ENCODE assay signal across 16 cellular contexts in genomic region chr3:8524656-8525399, GRCh38. TPM values are rescaled to one million over a fixed set of nuclear protein-coding genes. Genes with fewer than 3 reads are reported as not detected.
DNase-seq lines count a peak whose midpoint lies in the region; ATAC-seq, FAIRE-seq and TF ChIP-seq lines count a peak whose summit lies in the region.
"Had no signal": no experiment of that assay in that cellular context is flagged by ENCODE, and none has a peak within 500 bp of the region (broad histone marks: within the 10 kb centered on the region; RNA-seq: fewer than 3 reads in every experiment).

No MANE protein-coding gene starts in this region.

- no peak overlapping the region for H3K4me3 ChIP-seq in CD4-positive, CD25-positive, alpha-beta regulatory T cell (ENCODE audit: low read depth, low read length)
- no peak overlapping the region for H3K4me3 ChIP-seq in keratinocyte (ENCODE audit: control insufficient read depth in 2 of 3, extremely low read depth in 1 of 3, insufficient read depth in 2 of 3, low read depth in 1 of 3, low read length in 3 of 3)

- FAIRE-seq in keratinocyte (lab: Jason Lieb, UNC) = peak; percentile 36

- H3K4me3 Mint-ChIP-seq in CD4-positive, CD25-positive, alpha-beta regulatory T cell = no peak overlapping the region
- H3K4me3 Mint-ChIP-seq: activated CD8-positive, alpha-beta T cell treated with anti-CD3 and anti-CD28 coated beads for 36 hours; HFFc6; memory B cell had no signal

- no peak overlapping the region for H3K4me2 ChIP-seq in keratinocyte (ENCODE audit: control insufficient read depth, extremely low read depth, insufficient read depth, low read depth, low read length)

- no peaks in the 10 kb centered on the region for H3K79me2 ChIP-seq in keratinocyte (ENCODE audit: control insufficient read depth, insufficient read depth, low read length)

- H3K9me3 ChIP-seq in CD4-positive, CD25-positive, alpha-beta regulatory T cell (ENCODE audit: control insufficient read depth in 2 of 2, low read length in 2 of 2) = no peaks in the 10 kb centered on the region
- no peaks in the 10 kb centered on the region for H3K9me3 ChIP-seq in keratinocyte (ENCODE audit: control insufficient read depth, low read depth, low read length)

- no peaks in the 10 kb centered on the region for H3K36me3 ChIP-seq in CD4-positive, CD25-positive, alpha-beta regulatory T cell (ENCODE audit: control insufficient read depth, insufficient read depth, low read length)
- no peaks in the 10 kb centered on the region for H3K36me3 ChIP-seq in keratinocyte (ENCODE audit: control insufficient read depth in 2 of 2, extremely low read depth in 1 of 2, insufficient read depth in 2 of 2, low read length in 2 of 2)

- intact Hi-C loops in left colon (cut with DNase I, micrococcal nuclease) = no loop called here

- no peak overlapping the region for H3K9ac ChIP-seq in keratinocyte (ENCODE audit: control insufficient read depth, extremely low read depth, insufficient read depth, low read length)

- H3K4me1 ChIP-seq in CD4-positive, CD25-positive, alpha-beta regulatory T cell (ENCODE audit: control insufficient read depth, insufficient read depth, low read length, poor library complexity, severe bottlenecking) = peaks cover 11% of the 10 kb centered on the region
- H3K4me1 ChIP-seq in keratinocyte (ENCODE audit: control insufficient read depth, extremely low read depth, insufficient read depth, low read length) = peaks cover 9% of the 10 kb centered on the region

- no peaks in the 10 kb centered on the region for H3K27me3 ChIP-seq in CD4-positive, CD25-positive, alpha-beta regulatory T cell (ENCODE audit: control insufficient read depth, insufficient read depth, low read length)
- H3K27me3 ChIP-seq in keratinocyte (ENCODE audit: control insufficient read depth, extremely low read depth, insufficient read depth, low read length) = no peaks in the 10 kb centered on the region

- no peak overlapping the region for H2AFZ ChIP-seq in keratinocyte (ENCODE audit: control insufficient read depth, low read length)

- H3K27ac ChIP-seq in CD4-positive, CD25-positive, alpha-beta regulatory T cell (ENCODE audit: insufficient read depth, low read length, poor library complexity, severe bottlenecking) = no peak overlapping the region
- H3K27ac ChIP-seq in keratinocyte (ENCODE audit: control insufficient read depth, insufficient read depth, low read length) = no peak overlapping the region
- H3K27ac ChIP-seq: epithelial cell of prostate had no signal

- peak overlapping the region in 2 of 3 donors; percentile 38 to 68 for H3K27ac Mint-ChIP-seq in CD4-positive, CD25-positive, alpha-beta regulatory T cell
- H3K27ac Mint-ChIP-seq: activated CD8-positive, alpha-beta T cell treated with anti-CD3 and anti-CD28 coated beads for 36 hours; HFFc6; memory B cell had no signal

- no peak for TF ChIP-seq CTCF in keratinocyte (optimal IDR thresholded peaks at IDR 0.05 in 1 of 3, IDR thresholded peaks at IDR 0.05 in 1 of 3, conservative IDR thresholded peaks at IDR 0.05 in 1 of 3; ENCODE audit: extremely low read depth in 1 of 3, insufficient read depth in 2 of 3, low read length in 3 of 3)

- H3K9me3 Mint-ChIP-seq in CD4-positive, CD25-positive, alpha-beta regulatory T cell = peaks cover 0 to 6% (median 0%) of the 10 kb centered on the region in 7 donors
- H3K9me3 Mint-ChIP-seq: activated CD8-positive, alpha-beta T cell treated with anti-CD3 and anti-CD28 coated beads for 36 hours; HFFc6; memory B cell had no signal

- no peak for ATAC-seq in CD4-positive, CD25-positive, alpha-beta regulatory T cell (ENCODE audit: low read depth in 2 of 2)
- peak; percentile 68 for ATAC-seq in GM18873 (IDR thresholded peaks at IDR 0.05; ENCODE audit: low FRiP score, unreplicated experiment)
- peak; percentile 50 for ATAC-seq in HG03520 (IDR thresholded peaks at IDR 0.05; ENCODE audit: unreplicated experiment)
- no peak for ATAC-seq in left colon
- ATAC-seq: activated CD8-positive, alpha-beta T cell treated with anti-CD3 and anti-CD28 coated beads for 36 hours had no signal

- H3K4me1 Mint-ChIP-seq in CD4-positive, CD25-positive, alpha-beta regulatory T cell = peaks cover 0 to 27% (median 10%) of the 10 kb centered on the region in 4 donors
- H3K4me1 Mint-ChIP-seq: memory B cell had no signal

- H3K27me3 Mint-ChIP-seq in CD4-positive, CD25-positive, alpha-beta regulatory T cell = no peaks in the 10 kb centered on the region
- H3K27me3 Mint-ChIP-seq: memory B cell had no signal

- no peaks in the 10 kb centered on the region for H3K9me1 ChIP-seq in keratinocyte (ENCODE audit: control insufficient read depth, extremely low read depth, insufficient read depth, low read length)

- H4K20me1 ChIP-seq in keratinocyte (ENCODE audit: control insufficient read depth, extremely low read depth, insufficient read depth, low read length) = no peaks in the 10 kb centered on the region

- peaks cover 6% of the 10 kb centered on the region for H3K36me3 Mint-ChIP-seq in CD4-positive, CD25-positive, alpha-beta regulatory T cell

- dilution Hi-C loops in keratinocyte (cut with MboI; ENCODE audit: extremely low pct_ligation_motif_present, low sequenced_read_pairs) = no loop called here

- peak in 1 of 3 donors; percentile 23 for DNase-seq in CD4-positive, CD25-positive, alpha-beta regulatory T cell
- no peak for DNase-seq in keratinocyte (ENCODE audit: low read depth, low spot score)
- DNase-seq in activated effector memory CD4-positive, alpha-beta T cell treated with anti-CD3 and anti-CD28 coated beads, Interleukin-2, amount 50 U/mL, for 16 hours = no peak
- DNase-seq in left colon = no peak
- DNase-seq in cerebellar nuclear complex (lab: John Stamatoyannopoulos, UW) = no peak
- DNase-seq in dermis blood vessel endothelial cell = no peak
- DNase-seq: activated CD8-positive, alpha-beta T cell treated with anti-CD3 and anti-CD28 coated beads for 36 hours; EL; HFFc6; Karpas-422; NCI-H2171; retina had no signal

RNA-seq across cellular contexts. Expression of gene LMCD1, which starts 23.2 kb away (rescaled TPM):
- 5.6 TPM for total RNA-seq in CD4-positive, CD25-positive, alpha-beta regulatory T cell
- polyA plus RNA-seq in CD4-positive, CD25-positive, alpha-beta regulatory T cell = 10 to 100 TPM; 13.3 to 27.7 (median 18.7) TPM
- 3.7 to 7.1 TPM (median 4.4 TPM) in 3 replicates for polyA plus RNA-seq in keratinocyte
- polyA plus RNA-seq in keratinocyte (2011; ENCODE audit: low read depth) = 0.46 TPM
- polyA plus RNA-seq in keratinocyte (2011; cell fraction: cytosol; rRNA removed) = 4.8 and 7.3 TPM in 2 replicates
- polyA plus RNA-seq in keratinocyte (2011; cell fraction: nucleus; rRNA removed) = 6.9 and 7.9 TPM in 2 replicates
- polyA plus RNA-seq in keratinocyte (2012; ENCODE audit: low replicate concordance) = 0.23 and 5.7 TPM in 2 replicates
- polyA minus RNA-seq in keratinocyte = 2.7 to 8.0 TPM (median 2.9 TPM) in 3 replicates
- not detected for polyA minus RNA-seq in keratinocyte (2011; cell fraction: cytosol; rRNA and poly(A)+ RNA removed)
- polyA minus RNA-seq in keratinocyte (2011; cell fraction: nucleus; rRNA and poly(A)+ RNA removed) = 2.3 and 2.9 TPM in 2 replicates
- total RNA-seq in left colon (1 to 10 TPM; 5.8 to 7.1 TPM), dermis blood vessel endothelial cell (39.9 and 106 TPM in 2 replicates)

Comparison
In these comparisons a context has a peak if more than half of its experiments do, and no peak if none do; other contexts are left out.
1. ATAC-seq: peak in GM18873 (single experiment) and HG03520 (single experiment); none in CD4-positive, CD25-positive, alpha-beta regulatory T cell (0 of 2) and left colon (single experiment).